ENCODE assay signal across 8 cellular contexts in genomic region chr13:32538621-32539246, GRCh38. TPM values are rescaled to one million over a fixed set of nuclear protein-coding genes. Genes with fewer than 3 reads are reported as not detected.
DNase-seq lines count a peak whose midpoint lies in the region; ATAC-seq, FAIRE-seq and TF ChIP-seq lines count a peak whose summit lies in the region.

TSS of gene N4BP2L2 (minus strand) at chr13:32538795. CDS start at chr13:32537027, 1,768 bp downstream.

- intact Hi-C loops in IMR-90 (cut with micrococcal nuclease) (loop anchor here (5.0 kb wide), 1 partner anchor 221 kb away; the partner anchor contains the start of genes BRCA2 and ZAR1L), OCI-LY7 (cut with micrococcal nuclease; ENCODE audit: unreplicated experiment) (loop anchor here (2.0 to 5.0 kb wide), 3 partner anchors 44 to 224 kb away; partner anchors contain the start of genes BRCA2 and ZAR1L), endothelial cell of umbilical vein (cut with micrococcal nuclease) (loop anchor here (1.0 to 10.0 kb wide), 5 partner anchors 48 to 1004 kb away; partner anchors contain the start of genes BRCA2, N4BP2L1, PDS5B and ZAR1L)

- FAIRE-seq in endothelial cell of umbilical vein (lab: Jason Lieb, UNC) = peak; percentile 97

- peaks cover 9 to 30% of the 10 kb centered on the region in 2 experiments for H3K79me1 ChIP-seq in IMR-90 (ENCODE audit: low read depth in 1 of 2, low read length in 2 of 2)

- H4K5ac ChIP-seq in IMR-90 (ENCODE audit: low read depth, low read length) = peak within 1 kb of the TSS; percentile 93

- peak within 1 kb of the TSS; percentile 76 for H3K18ac ChIP-seq in IMR-90 (ENCODE audit: low read depth, low read length)

- H4K20me1 ChIP-seq in IMR-90 (ENCODE audit: insufficient read depth, low read length) (peaks cover 2% of the 10 kb centered on the region; the same call in 1 of the 2 replicates), OCI-LY7 (ENCODE audit: insufficient read depth, low read length) (no peaks in the 10 kb centered on the region), endothelial cell of umbilical vein (replicated peaks; ENCODE audit: control insufficient read depth, extremely low read depth, insufficient read depth, low read length) (peaks cover 4% of the 10 kb centered on the region)

- H2AK5ac ChIP-seq in IMR-90 (ENCODE audit: low read depth, low read length) = peak within 1 kb of the TSS; percentile 86

- H3K27me3 ChIP-seq in IMR-90 (ENCODE audit: control insufficient read depth, insufficient read depth, low read length) (no peaks in the 10 kb centered on the region), endothelial cell of umbilical vein (ENCODE audit: control insufficient read depth in 2 of 2, insufficient read depth in 2 of 2, low read length in 2 of 2) (peaks cover 3 to 5% of the 10 kb centered on the region in 2 experiments)

- no peaks in the 10 kb centered on the region for H3K9me3 ChIP-seq in IMR-90 (ENCODE audit: control insufficient read depth, insufficient read depth, low read length)
- peaks cover 5% of the 10 kb centered on the region; the same call in 1 of the 2 replicates for H3K9me3 ChIP-seq in OCI-LY7 (ENCODE audit: low read length)
- no peaks in the 10 kb centered on the region for H3K9me3 ChIP-seq in endothelial cell of umbilical vein (replicated peaks; ENCODE audit: control insufficient read depth, insufficient read depth, low read length)

- peak within 1 kb of the TSS; percentile 94 for H3K56ac ChIP-seq in IMR-90 (ENCODE audit: extremely low read depth, insufficient read depth, low read length)

- H2AFZ ChIP-seq in IMR-90 (replicated peaks; ENCODE audit: low read length, poor library complexity) = peak within 1 kb of the TSS; percentile 89
- H2AFZ ChIP-seq in OCI-LY7 (ENCODE audit: low read length) = peak within 1 kb of the TSS; percentile 98
- peak within 1 kb of the TSS; percentile 75 for H2AFZ ChIP-seq in endothelial cell of umbilical vein (ENCODE audit: low read depth, low read length)

- peak within 1 kb of the TSS; percentile 96 for H3K23ac ChIP-seq in IMR-90 (ENCODE audit: low read depth, low read length)

- BruUV-seq in IMR-90 (replicated peaks; lab: Mats Ljungman, UMichigan) (no TSS peak), OCI-LY7 (replicated peaks; lab: Mats Ljungman, UMichigan) (no TSS peak), endothelial cell of umbilical vein (replicated peaks; lab: Mats Ljungman, UMichigan) (TSS peak; percentile 77)

- H3K9ac ChIP-seq in IMR-90 (ENCODE audit: low read depth, low read length) (peak within 1 kb of the TSS; percentile 89), endothelial cell of umbilical vein (replicated peaks; ENCODE audit: extremely low read depth, insufficient read depth, low read length) (peak within 1 kb of the TSS; percentile 98)

- TF ChIP-seq CTCF in IMR-90 (conservative IDR thresholded peaks at IDR 0.05; ENCODE audit: low read depth, low read length) (peak; percentile 50), OCI-LY7 (conservative IDR thresholded peaks at IDR 0.05; ENCODE audit: low read length) (peak; percentile 57), endothelial cell of umbilical vein (IDR thresholded peaks at IDR 0.05; ENCODE audit: extremely low read depth in 1 of 2, insufficient read depth in 1 of 2, low read depth in 1 of 2, low read length in 2 of 2) (peak; percentile 18 to 41)

- H4K91ac ChIP-seq in IMR-90 (ENCODE audit: insufficient read depth, low read depth, low read length) = peak within 1 kb of the TSS; percentile 91

- 0% methylated on average over 8 of the region's 32 CpGs; no CpG with 5 or more reads in 1 of the 2 experiments for WGBS in IMR-90 (ENCODE audit: extremely low coverage in 2 of 2, insufficient read length in 1 of 2), 2 experiments

- H3K4me1 ChIP-seq in IMR-90 (ENCODE audit: control insufficient read depth, insufficient read depth, low read length) (no peaks in the 10 kb centered on the region; the same call in 1 of the 2 replicates), OCI-LY7 (ENCODE audit: insufficient read depth, low read length, poor library complexity, severe bottlenecking) (peaks cover 11% of the 10 kb centered on the region), endothelial cell of umbilical vein (ENCODE audit: control insufficient read depth, extremely low read depth, insufficient read depth, low read length) (peaks cover 19% of the 10 kb centered on the region)

- H2BK120ac ChIP-seq in IMR-90 (ENCODE audit: low read depth, low read length) = peak within 1 kb of the TSS; percentile 21

- peak within 1 kb of the TSS; percentile 75 for H3K4me3 ChIP-seq in IMR-90 (ENCODE audit: insufficient read depth, low read depth, low read length)
- peak within 1 kb of the TSS; percentile 83 for H3K4me3 ChIP-seq in OCI-LY7 (ENCODE audit: low read depth, low read length, poor library complexity, severe bottlenecking)
- peak within 1 kb of the TSS; percentile 75 to 94 (median 83) for H3K4me3 ChIP-seq in endothelial cell of umbilical vein (replicated peaks in 1 of 3; ENCODE audit: insufficient read depth in 1 of 3, low read depth in 1 of 3, low read length in 3 of 3)

- peak within 1 kb of the TSS; percentile 90 for H3K14ac ChIP-seq in IMR-90 (replicated peaks; ENCODE audit: low read depth, low read length)

- in situ Hi-C loops in IMR-90 (cut with MboI; ENCODE audit: low sequenced_read_pairs) = no loop called here

- peak; percentile 70 for DNase-seq in DMS 273 treated with DMSO at 0.1 percent for 48 hours (lab: John Stamatoyannopoulos, UW)
- DNase-seq in IMR-90 = peak; percentile 99
- DNase-seq in OCI-LY7 (ENCODE audit: low spot score) = peak; percentile 95
- DNase-seq in activated T-cell treated with anti-CD3 and anti-CD28 coated beads for 1 hour (ENCODE audit: low read depth) = peak; percentile 76
- DNase-seq in endothelial cell of umbilical vein (ENCODE audit: low read depth, low spot score) = peak; percentile 99
- peak; percentile 98 for DNase-seq in midbrain (lab: John Stamatoyannopoulos, UW)
- DNase-seq in stimulated activated CD8-positive, alpha-beta memory T cell treated with anti-CD3 and anti-CD28 coated beads, Interleukin-2, amount 100 ng/mL, for 1 hour (ENCODE audit: low read depth in 2 of 2) = peak; percentile 76 to 80

- no peaks in the 10 kb centered on the region for H3K9me1 ChIP-seq in IMR-90 (ENCODE audit: insufficient read depth, low read length)
- no peaks in the 10 kb centered on the region for H3K9me1 ChIP-seq in endothelial cell of umbilical vein (replicated peaks; ENCODE audit: control insufficient read depth, extremely low read depth, insufficient read depth, low read length)

- no peak within 1 kb of the TSS for H2BK20ac ChIP-seq in IMR-90 (ENCODE audit: low read depth, low read length)

- H3K9me2 ChIP-seq in OCI-LY7 (ENCODE audit: insufficient read depth, low read length) = no peaks in the 10 kb centered on the region

- TF ChIP-seq RAD21 in IMR-90 (IDR thresholded peaks at IDR 0.05; ENCODE audit: low read length) = peak; percentile 38

- CTCF ChIA-PET in IMR-90 (lab: Yijun Ruan, JAX) (interaction anchor here (0.7 to 0.9 kb wide), 5 partner anchors 16 to 198 kb away, joined by 3 read pairs; no protein-coding TSS in a partner anchor), OCI-LY7 (lab: Charles Lee; ENCODE audit: unreplicated experiment) (no interaction called here), endothelial cell of umbilical vein (lab: Charles Lee) (interaction anchor here (0.5 to 1.7 kb wide), 6 partner anchors 11 to 629 kb away, joined by 3 to 5 read pairs (median 3); no protein-coding TSS in a partner anchor)

- H2BK15ac ChIP-seq in IMR-90 (ENCODE audit: low read depth, low read length) = 0 out of 3 replicates have a peak within 1 kb of the TSS, but pooled peaks have one; percentile 41

- H3K27ac ChIP-seq in IMR-90 (ENCODE audit: insufficient read depth, low read length) (peak within 1 kb of the TSS; percentile 80), OCI-LY7 (ENCODE audit: low read depth, low read length, poor library complexity, severe bottlenecking) (peak within 1 kb of the TSS; percentile 54), endothelial cell of umbilical vein (ENCODE audit: insufficient read depth, low read depth, low read length) (peak within 1 kb of the TSS; percentile 84)

- ATAC-seq in GM21528 (IDR thresholded peaks at IDR 0.05; ENCODE audit: low FRiP score, unreplicated experiment) (peak; percentile 96), IMR-90 (ENCODE audit: low read depth) (peak; percentile 98)

- H4K8ac ChIP-seq in IMR-90 (ENCODE audit: low read depth in 2 of 2, low read length in 2 of 2) = peak within 1 kb of the TSS; percentile 80 to 99

- dilution Hi-C loops in IMR-90 (cut with HindIII; ENCODE audit: low sequenced_read_pairs, unreplicated experiment) (no loop called here), endothelial cell of umbilical vein (cut with MboI; ENCODE audit: extremely low pct_ligation_motif_present, low sequenced_read_pairs) (no loop called here)

- H3K4ac ChIP-seq in IMR-90 (ENCODE audit: low read depth, low read length) = peak within 1 kb of the TSS; percentile 87

- TF ChIP-seq POLR2A in IMR-90 (IDR thresholded peaks at IDR 0.05; ENCODE audit: low read depth, low read length) = peak; percentile 50
- TF ChIP-seq POLR2A in endothelial cell of umbilical vein (IDR thresholded peaks at IDR 0.05; ENCODE audit: low read depth, low read length) = peak; percentile 67

- H2AK9ac ChIP-seq in IMR-90 (replicated peaks; ENCODE audit: low read depth, low read length, poor library complexity) = peak within 1 kb of the TSS; percentile 97

- 0 out of 2 replicates have a peak, but pooled peaks cover 1% of the 10 kb centered on the region for H3K36me3 ChIP-seq in IMR-90 (ENCODE audit: control insufficient read depth, insufficient read depth, low read length)
- peaks cover 27% of the 10 kb centered on the region for H3K36me3 ChIP-seq in OCI-LY7 (ENCODE audit: insufficient read depth, low read length)
- peaks cover 2 to 17% of the 10 kb centered on the region in 2 experiments for H3K36me3 ChIP-seq in endothelial cell of umbilical vein (ENCODE audit: control insufficient read depth in 2 of 2, extremely low read depth in 1 of 2, insufficient read depth in 2 of 2, low read length in 2 of 2)

- H3K79me2 ChIP-seq in OCI-LY7 (ENCODE audit: insufficient read depth, low read depth, low read length) = peaks cover 35% of the 10 kb centered on the region
- peaks cover 46% of the 10 kb centered on the region for H3K79me2 ChIP-seq in endothelial cell of umbilical vein (ENCODE audit: control insufficient read depth, insufficient read depth, low read length)

- peak within 1 kb of the TSS; percentile 87 for H2BK5ac ChIP-seq in IMR-90 (ENCODE audit: low read depth, low read length, poor library complexity, severe bottlenecking)

- POLR2A ChIA-PET in IMR-90 (lab: Charles Lee; ENCODE audit: unreplicated experiment) (no interaction called here), OCI-LY7 (lab: Charles Lee) (interaction anchor here (0.5 to 1.3 kb wide), 8 partner anchors 8 to 1802 kb away, joined by 3 to 7 read pairs (median 4); no protein-coding TSS in a partner anchor), endothelial cell of umbilical vein (lab: Charles Lee) (interaction anchor here (0.5 kb wide), 1 partner anchor 13 kb away, joined by 5 read pairs; no protein-coding TSS in a partner anchor)

- H3K4me2 ChIP-seq in IMR-90 (ENCODE audit: low read depth, low read length) (peak within 1 kb of the TSS; percentile 97), OCI-LY7 (ENCODE audit: low read length) (peak within 1 kb of the TSS; percentile 82), endothelial cell of umbilical vein (ENCODE audit: insufficient read depth, low read length) (peak within 1 kb of the TSS; percentile 94)

RNA-seq across cellular contexts. Expression of gene N4BP2L2, which starts in this region (rescaled TPM):
- 34.6 and 66.7 TPM in 2 replicates for total RNA-seq in IMR-90 (2012; rRNA removed)
- polyA plus RNA-seq in IMR-90 (2012; rRNA removed) = 22.6 and 28.7 TPM in 2 replicates
- 1.2 and 1.4 TPM in 2 replicates for polyA plus RNA-seq in IMR-90 (2012; cell fraction: cytosol; rRNA removed)
- 7.5 and 85.4 TPM in 2 replicates for polyA plus RNA-seq in IMR-90 (2012; cell fraction: nucleus; rRNA removed; ENCODE audit: low replicate concordance)
- 54.2 and 57.5 TPM in 2 replicates for total RNA-seq in OCI-LY7 (2014; rRNA removed; shearing (Covaris generic))
- total RNA-seq in OCI-LY7 (2022) = 76.3 and 81.2 TPM in 2 replicates
- 95.4 and 101 TPM in 2 replicates for total RNA-seq in endothelial cell of umbilical vein
- polyA plus RNA-seq in endothelial cell of umbilical vein = 14.8 and 21.7 TPM in 2 replicates
- 25.6 and 30.1 TPM in 2 replicates for polyA plus RNA-seq in endothelial cell of umbilical vein (2011; cell fraction: cytosol; rRNA removed)
- polyA plus RNA-seq in endothelial cell of umbilical vein (2011; cell fraction: nucleus; rRNA removed) = 102 and 146 TPM in 2 replicates
- polyA plus RNA-seq in endothelial cell of umbilical vein (2012) = 57.3 and 66.6 TPM in 2 replicates
- 42.6 and 43.6 TPM in 2 replicates for polyA minus RNA-seq in endothelial cell of umbilical vein
- polyA minus RNA-seq in endothelial cell of umbilical vein (2011; cell fraction: cytosol; rRNA and poly(A)+ RNA removed) = 9.8 TPM
- polyA minus RNA-seq in endothelial cell of umbilical vein (2011; cell fraction: nucleus; rRNA and poly(A)+ RNA removed) = 89.7 and 110 TPM in 2 replicates

Comparison
In these comparisons a context has a peak if more than half of its experiments do, and no peak if none do; other contexts are left out.
1. Peak in every context shown above with its lines: DNase-seq, ATAC-seq, H3K4me3 ChIP-seq and H3K27ac ChIP-seq.